Comparison of ENCODE assay signal across 8 cellular contexts in genomic region chr2:20617892-20618467, GRCh38. TPM values are rescaled to one million over a fixed set of nuclear protein-coding genes. Genes with fewer than 3 reads are reported as not detected.
DNase-seq lines count a peak whose midpoint lies in the region; ATAC-seq and TF ChIP-seq lines count a peak whose summit lies in the region.

No MANE protein-coding gene starts in this region.

- peaks cover 9% of the 10 kb centered on the region for H3K4me1 ChIP-seq in parathyroid adenoma

- peaks cover 31% of the 10 kb centered on the region for H3K4me1 Mint-ChIP-seq in WTC11

- in situ Hi-C loops in GM13977 (cut with MboI; ENCODE audit: low pct_unique_long_range_greater_than_20kb, low sequenced_read_pairs, unreplicated experiment) = no loop called here

- TF ChIP-seq CTCF in BJ (IDR thresholded peaks at IDR 0.05; ENCODE audit: insufficient read depth, low read depth, low read length) (peak; percentile 58), HL-60 (IDR thresholded peaks at IDR 0.05; ENCODE audit: insufficient read depth, low read length) (no peak), WTC11 (IDR thresholded peaks at IDR 0.05) (no peak), parathyroid adenoma (IDR thresholded peaks at IDR 0.05) (peak; percentile 40), GM13977 (IDR thresholded peaks at IDR 0.05; ENCODE audit: extremely low read depth, insufficient read depth, missing control alignments) (no peak)

- H3K27ac Mint-ChIP-seq in WTC11 = peak overlapping the region; percentile 72; the same call in 1 of the 2 replicates

- no peaks in the 10 kb centered on the region for H3K36me3 Mint-ChIP-seq in WTC11

- no peaks in the 10 kb centered on the region for H3K9me3 Mint-ChIP-seq in WTC11

- H3K27me3 ChIP-seq in BJ (ENCODE audit: control insufficient read depth, insufficient read depth, low read length) (no peaks in the 10 kb centered on the region), HL-60 (ENCODE audit: insufficient read depth, poor library complexity, severe bottlenecking) (no peaks in the 10 kb centered on the region), parathyroid adenoma (ENCODE audit: control insufficient read depth, insufficient read depth, low read length) (no peaks in the 10 kb centered on the region)

- H3K27ac ChIP-seq in HL-60 (replicated peaks) (no peak overlapping the region), parathyroid adenoma (peak overlapping the region; percentile 58)

- POLR2A ChIA-PET in BJ (lab: Charles Lee) = interaction anchor here (0.7 to 1.2 kb wide), 3 partner anchors 13 to 171 kb away, joined by 3 to 7 read pairs (median 4); partner anchors contain the start of gene RHOB
- POLR2A ChIA-PET in WTC11 (lab: Charles Lee) = interaction anchor here (0.7 to 2.1 kb wide), 2 partner anchors 18 to 171 kb away, joined by 3 to 16 read pairs; partner anchors contain the start of gene RHOB

- H3K79me2 ChIP-seq in parathyroid adenoma = no peaks in the 10 kb centered on the region

- CTCF ChIA-PET in BJ (lab: Yijun Ruan, JAX) (interaction anchor here (1.0 to 2.3 kb wide), 15 partner anchors 9 to 237 kb away, joined by 3 to 12 read pairs (median 4); partner anchors contain the start of gene RHOB), WTC11 (lab: Charles Lee) (interaction anchor here (0.5 to 2.6 kb wide), 18 partner anchors 14 to 239 kb away, joined by 3 to 14 read pairs (median 4); partner anchors contain the start of gene HS1BP3)

- no peaks in the 10 kb centered on the region for H3K27me3 Mint-ChIP-seq in WTC11 (ENCODE audit: low read depth)

- no peaks in the 10 kb centered on the region for H3K9me3 ChIP-seq in parathyroid adenoma (ENCODE audit: control insufficient read depth, low read length)

- no peak overlapping the region for H3K4me3 Mint-ChIP-seq in WTC11

- H3K4me2 ChIP-seq in parathyroid adenoma (ENCODE audit: low read length) = peak overlapping the region; percentile 0

- peaks cover 4% of the 10 kb centered on the region for H3K36me3 ChIP-seq in BJ (ENCODE audit: control insufficient read depth, insufficient read depth, low read length)
- H3K36me3 ChIP-seq in parathyroid adenoma (ENCODE audit: control insufficient read depth, insufficient read depth, low read length) = no peaks in the 10 kb centered on the region

- H3K4me3 ChIP-seq in BJ (ENCODE audit: low read depth, low read length) (no peak overlapping the region), HL-60 (replicated peaks; ENCODE audit: insufficient read depth, low read length) (no peak overlapping the region), parathyroid adenoma (ENCODE audit: low read depth, low read length) (no peak overlapping the region)

- DNase-seq in BJ (ENCODE audit: low read depth) (peak; percentile 90), HL-60 (ENCODE audit: low read depth in 1 of 2, low spot score in 1 of 2) (peak; percentile 29 to 45), WTC11 (ENCODE audit: low spot score) (no peak), glomerular visceral epithelial cell (ENCODE audit: extremely low spot score) (peak; percentile 99), GM13977 (ENCODE audit: low spot score) (no peak), iPS-NIHi7 (ENCODE audit: extremely low spot score) (no peak)

- H3K9ac ChIP-seq in parathyroid adenoma = no peak overlapping the region

- peak overlapping the region; percentile 64 for H2AFZ ChIP-seq in parathyroid adenoma

- peak; percentile 11; the same call in 1 of the 2 replicates for ATAC-seq in WTC11
- ATAC-seq in HG02759 (IDR thresholded peaks at IDR 0.05; ENCODE audit: unreplicated experiment) = no peak

TF ChIP-seq in WTC11, 78 proteins besides CTCF, POLR2A, EP300 and RAD21:
- TF ChIP-seq, protein P1, sequence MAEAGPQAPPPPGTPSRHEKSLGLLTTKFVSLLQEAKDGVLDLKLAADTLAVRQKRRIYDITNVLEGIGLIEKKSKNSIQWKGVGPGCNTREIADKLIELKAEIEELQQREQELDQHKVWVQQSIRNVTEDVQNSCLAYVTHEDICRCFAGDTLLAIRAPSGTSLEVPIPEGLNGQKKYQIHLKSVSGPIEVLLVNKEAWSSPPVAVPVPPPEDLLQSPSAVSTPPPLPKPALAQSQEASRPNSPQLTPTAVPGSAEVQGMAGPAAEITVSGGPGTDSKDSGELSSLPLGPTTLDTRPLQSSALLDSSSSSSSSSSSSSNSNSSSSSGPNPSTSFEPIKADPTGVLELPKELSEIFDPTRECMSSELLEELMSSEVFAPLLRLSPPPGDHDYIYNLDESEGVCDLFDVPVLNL (CRISPR knock-in tag; IDR thresholded peaks at IDR 0.05; ENCODE audit: borderline replicate concordance, low read depth) = no peak
- TF ChIP-seq GABPB1 (CRISPR knock-in tag; IDR thresholded peaks at IDR 0.05) (peak; percentile 55), ZNF317 (CRISPR knock-in tag; IDR thresholded peaks at IDR 0.05; ENCODE audit: borderline replicate concordance, low read depth) (no peak), ESRRA (CRISPR knock-in tag; IDR thresholded peaks at IDR 0.05; ENCODE audit: borderline replicate concordance) (no peak), ZNF121 (CRISPR knock-in tag; IDR thresholded peaks at IDR 0.05) (no peak), ETV6 (CRISPR knock-in tag; IDR thresholded peaks at IDR 0.05) (no peak)
- TF ChIP-seq, protein P2, sequence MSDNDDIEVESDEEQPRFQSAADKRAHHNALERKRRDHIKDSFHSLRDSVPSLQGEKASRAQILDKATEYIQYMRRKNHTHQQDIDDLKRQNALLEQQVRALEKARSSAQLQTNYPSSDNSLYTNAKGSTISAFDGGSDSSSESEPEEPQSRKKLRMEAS (CRISPR knock-in tag; IDR thresholded peaks at IDR 0.05) = no peak

RNA-seq across cellular contexts. Expression of gene HS1BP3, which starts 32.9 kb away (rescaled TPM):
- polyA plus RNA-seq in BJ (2011; rRNA removed) = 8.3 and 13.6 TPM in 2 replicates
- 10.2 and 10.4 TPM in 2 replicates for polyA minus RNA-seq in BJ (2011; rRNA and poly(A)+ RNA removed)
- 17.9 to 20.1 TPM (median 19.8 TPM) in 3 replicates for total RNA-seq in WTC11 (2021)

RNA-seq across cellular contexts. Expression of gene GDF7, which starts 49.0 kb away (rescaled TPM):
- polyA plus RNA-seq in BJ (2011; rRNA removed) = 0.28 and 0.32 TPM in 2 replicates
- polyA minus RNA-seq in BJ (2011; rRNA and poly(A)+ RNA removed) = 0.43 and 1.0 TPM in 2 replicates
- total RNA-seq in WTC11 (2021) = 0.18 to 0.55 TPM (median 0.23 TPM) in 3 replicates

Comparison
In these comparisons a context has a peak if more than half of its experiments do, and no peak if none do; other contexts are left out.
1. DNase-seq: peak in BJ (single experiment), HL-60 (2 of 2) and glomerular visceral epithelial cell (single experiment); none in WTC11 (single experiment), GM13977 (single experiment) and iPS-NIHi7 (single experiment).
2. CTCF ChIP-seq: peak in BJ (single experiment) and parathyroid adenoma (single experiment); none in HL-60 (single experiment), WTC11 (single experiment) and GM13977 (single experiment).